Comparison of ENCODE assay signal across 26 cellular contexts in the genomic region with DNA sequence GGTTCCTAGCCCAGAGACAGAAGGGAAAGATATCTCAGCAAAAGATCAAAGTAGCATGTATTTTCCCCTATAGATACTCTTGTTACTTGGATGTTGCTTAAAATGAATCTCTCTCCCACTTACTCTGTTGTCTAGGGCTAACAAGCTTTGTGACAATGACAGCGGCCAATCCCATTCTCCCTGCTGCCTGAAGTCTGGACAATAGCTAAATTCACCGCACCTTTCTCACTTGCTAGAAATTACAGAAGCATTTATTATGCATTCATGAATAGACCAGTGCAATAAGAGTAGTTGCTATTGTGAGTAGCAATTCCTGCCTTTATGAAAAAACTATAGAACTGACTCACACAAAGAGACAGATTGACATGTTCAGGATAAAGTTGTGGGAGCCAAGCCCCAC. TPM values are rescaled to one million over a fixed set of nuclear protein-coding genes. Genes with fewer than 3 reads are reported as not detected.
DNase-seq lines count a peak whose midpoint lies in the region; FAIRE-seq and TF ChIP-seq lines count a peak whose summit lies in the region.
"Had no signal": no experiment of that assay in that cellular context is flagged by ENCODE, and none has a peak within 500 bp of the region (broad histone marks: within the 10 kb centered on the region; RNA-seq: fewer than 3 reads in every experiment).

No MANE protein-coding gene starts in this region.

- H3K36me3 ChIP-seq in HAP-1 (replicated peaks) (no peaks in the 10 kb centered on the region), small intestine (ENCODE audit: control insufficient read depth in 2 of 2, insufficient read depth in 2 of 2, low read length in 2 of 2) (no peaks in the 10 kb centered on the region), uterus (no peaks in the 10 kb centered on the region)

- H3K9me3 Mint-ChIP-seq in brain (peaks cover 3 to 11% (median 9%) of the 10 kb centered on the region in 5 experiments), neural crest cell (peaks cover 6% of the 10 kb centered on the region)
- H3K9me3 Mint-ChIP-seq: CD4-positive, alpha-beta T cell had no signal

- H3K27me3 ChIP-seq in HAP-1 (ENCODE audit: low read depth) (no peaks in the 10 kb centered on the region), small intestine (ENCODE audit: control insufficient read depth in 2 of 2, insufficient read depth in 2 of 2, low read length in 2 of 2) (no peaks in the 10 kb centered on the region), uterus (no peaks in the 10 kb centered on the region)
- H3K27me3 ChIP-seq: BLaER1 treated with 17β-estradiol and CSF1 and Interleukin-3, amounts not matched to agents 10 nM and 100 nM had no signal

- intact Hi-C loops in uterus (cut with DNase I; ENCODE audit: low total_unique reads) = no loop called here

- no peak for FAIRE-seq in small intestine (lab: Jason Lieb, UNC)
- FAIRE-seq: A549, GM12891, GM18507 had no signal

- H3K27ac ChIP-seq in small intestine (ENCODE audit: low read depth in 1 of 2, low read length in 1 of 2) (no peak overlapping the region), uterus (no peak overlapping the region)
- H3K27ac ChIP-seq: 22Rv1; A549; BLaER1 treated with 17β-estradiol and CSF1 and Interleukin-3, amounts not matched to agents 10 nM and 100 nM; C4-2B had no signal

- TF ChIP-seq CTCF in brain (conservative IDR thresholded peaks at IDR 0.05) = no peak
- no peak for TF ChIP-seq CTCF in neural crest cell (conservative IDR thresholded peaks at IDR 0.05)
- no peak for TF ChIP-seq CTCF in GM10266 (IDR thresholded peaks at IDR 0.05; ENCODE audit: control insufficient read depth, insufficient read depth, low read depth, missing control alignments)
- no peak for TF ChIP-seq CTCF in uterus (IDR thresholded peaks at IDR 0.05)

- H3K4me3 ChIP-seq in HAP-1 (no peak overlapping the region), small intestine (ENCODE audit: low read depth in 1 of 2, low read length in 2 of 2) (no peak overlapping the region), uterus (no peak overlapping the region)
- H3K4me3 ChIP-seq: A549; BLaER1 treated with 17β-estradiol and CSF1 and Interleukin-3, amounts not matched to agents 10 nM and 100 nM had no signal

- 91 to 100% (median 96%) methylated on average over 2 of the region's 2 CpGs for WGBS in small intestine, 3 donors

- H3K4me3 Mint-ChIP-seq in brain = no peak overlapping the region
- no peak overlapping the region for H3K4me3 Mint-ChIP-seq in neural crest cell
- H3K4me3 Mint-ChIP-seq: B cell; CD4-positive, alpha-beta T cell; CD8-positive, alpha-beta T cell had no signal

- in situ Hi-C loops in HAP-1 (cut with MboI; ENCODE audit: low sequenced_read_pairs) = no loop called here

- H3K36me3 Mint-ChIP-seq in brain (peaks cover 17% of the 10 kb centered on the region), neural crest cell (ENCODE audit: low read depth) (peaks cover 9% of the 10 kb centered on the region)

- H3K27me3 Mint-ChIP-seq in brain = no peaks in the 10 kb centered on the region
- H3K27me3 Mint-ChIP-seq in neural crest cell (ENCODE audit: low read depth) = no peaks in the 10 kb centered on the region
- H3K27me3 Mint-ChIP-seq: B cell; CD4-positive, alpha-beta T cell had no signal

- TF ChIP-seq POLR2A in uterus (IDR thresholded peaks at IDR 0.05) = no peak

- DNase-seq in HAP-1 (ENCODE audit: low spot score in 2 of 2) = peak; percentile 65 to 80
- no peak for DNase-seq in neural crest cell (ENCODE audit: low read depth, low spot score)
- peak; percentile 46 for DNase-seq in small intestine
- DNase-seq in GM10266 (ENCODE audit: extremely low spot score) = no peak
- no peak for DNase-seq in mucosa of gallbladder (ENCODE audit: low spot score)
- no peak for DNase-seq in uterus
- DNase-seq: AML-193; Caco-2; Calu3; CD4-positive, alpha-beta T cell; CD8-positive, alpha-beta T cell; DMS 273 treated with DMSO at 0.1 percent for 48 hours; DMS153; DMS53; DMS79; DND-41; EL; GDM1 had no signal

- H3K9me3 ChIP-seq in HAP-1 = no peaks in the 10 kb centered on the region
- no peaks in the 10 kb centered on the region for H3K9me3 ChIP-seq in small intestine (ENCODE audit: control insufficient read depth, low read depth)
- H3K9me3 ChIP-seq in uterus = no peaks in the 10 kb centered on the region
- H3K9me3 ChIP-seq: A549 had no signal

- H3K4me1 Mint-ChIP-seq in brain (peaks cover 16% of the 10 kb centered on the region), neural crest cell (peaks cover 17% of the 10 kb centered on the region)

- peak overlapping the region in 3 of 5 experiments; percentile 9 to 72 (median 18) for H3K27ac Mint-ChIP-seq in brain
- peak overlapping the region; percentile 51 for H3K27ac Mint-ChIP-seq in neural crest cell (ENCODE audit: unreplicated experiment)
- H3K27ac Mint-ChIP-seq: B cell; CD4-positive, alpha-beta T cell; CD8-positive, alpha-beta T cell had no signal

- H3K4me1 ChIP-seq in HAP-1 (peaks cover 29% of the 10 kb centered on the region), small intestine (ENCODE audit: control insufficient read depth in 2 of 2, insufficient read depth in 1 of 2, low read depth in 1 of 2, low read length in 1 of 2) (no peaks in the 10 kb centered on the region), uterus (no peaks in the 10 kb centered on the region)
- H3K4me1 ChIP-seq: BLaER1 treated with 17β-estradiol and CSF1 and Interleukin-3, amounts not matched to agents 10 nM and 100 nM had no signal

RNA-seq across cellular contexts. Expression of gene ZC3H15, which starts 42.2 kb away (rescaled TPM):
- polyA plus RNA-seq in brain (ENCODE audit: insufficient read depth, low read depth, low replicate concordance) = 19.3 TPM
- 73.1 and 76.7 TPM in 2 replicates for total RNA-seq in neural crest cell
- 100 to 1,000 TPM in 1 of 3 donors, 10 to 100 TPM in 2; 60.0 to 101 (median 61.1) TPM for polyA plus RNA-seq in small intestine
- total RNA-seq in mucosa of gallbladder = 44.3 TPM
- total RNA-seq in uterus = 10 to 100 TPM; 28.2 to 82.1 (median 49.5) TPM

Comparison
In these comparisons a context has a peak if more than half of its experiments do, and no peak if none do; other contexts are left out.
1. DNase-seq: peak in HAP-1 (2 of 2) and small intestine (single experiment); none in neural crest cell (single experiment), GM10266 (single experiment), mucosa of gallbladder (single experiment) and uterus (0 of 2).